In the genomic region with DNA sequence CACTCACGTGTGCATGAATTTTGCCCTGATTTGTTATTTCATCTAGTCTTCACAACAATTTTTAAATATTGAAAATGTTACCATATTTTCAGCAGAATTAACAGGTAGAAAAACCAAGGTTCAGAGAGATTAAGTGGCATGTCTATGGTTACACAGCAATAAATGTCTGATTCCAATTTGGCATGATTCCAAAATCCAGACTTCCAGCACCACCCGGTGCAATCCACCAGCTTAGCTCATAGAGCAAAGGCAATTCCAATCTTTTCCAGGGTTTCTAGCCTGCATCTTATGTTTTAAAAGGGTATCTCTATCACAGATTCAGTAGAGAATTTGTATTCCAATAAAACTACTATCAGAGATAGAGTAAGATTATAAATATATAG, we compare ENCODE assay signal across 19 cellular contexts.
"Had no signal": no experiment of that assay in that cellular context is flagged by ENCODE, and none has a peak within 500 bp of the region (broad histone marks: within the 10 kb centered on the region; RNA-seq: fewer than 3 reads in every experiment).

No MANE protein-coding gene starts in this region.

- ATAC-seq: natural killer cell treated with Interleukin-12 subunit alpha and Interleukin-12 subunit beta and Interleukin-15 and Interleukin-18, amount 100 ng/mL, for 72 hours; T-helper 17 cell had no signal

- H3K9me3 ChIP-seq: left ventricle myocardium inferior, prostate gland, right atrium auricular region, thyroid gland, upper lobe of right lung had no signal

- H3K4me1 ChIP-seq: prostate gland, right atrium auricular region, thyroid gland, upper lobe of right lung had no signal

- H3K27me3 ChIP-seq: right atrium auricular region, thyroid gland, upper lobe of right lung had no signal

- H3K36me3 ChIP-seq: left ventricle myocardium inferior, prostate gland, right atrium auricular region, thyroid gland, upper lobe of right lung had no signal

- H3K4me3 ChIP-seq: left ventricle myocardium inferior, prostate gland, right atrium auricular region, thyroid gland, upper lobe of right lung had no signal

- DNase-seq: activated CD4-positive, alpha-beta memory T cell treated with anti-CD3 and anti-CD28 coated beads, Interleukin-2, amount 10 ng/mL, durations not matched to agents 7 days and 5 days; activated CD4-positive, CD25-positive, alpha-beta regulatory T cell; activated gamma-delta T cell; aorta; central memory CD4-positive, alpha-beta T cell; effector CD8-positive, alpha-beta T cell; immature natural killer cell; left ventricle myocardium inferior; stimulated activated CD4-positive, alpha-beta T cell treated with anti-CD3 and anti-CD28 coated beads, Interleukin-12 subunit alpha, Interleukin-12 subunit beta, amount 100 ng/mL, for 4 hours; stimulated activated CD4-positive, alpha-beta T cell treated with anti-CD3 and anti-CD28 coated beads, Interleukin-4, amount 100 ng/mL, for 4 hours; stimulated activated naive CD8-positive, alpha-beta T cell treated with anti-CD3 and anti-CD28 coated beads, Interleukin-15, Interleukin-2, amounts not matched to agents 100 U/mL and 50 U/mL, for 24 hours; T-helper 17 cell; upper lobe of right lung had no signal

- H3K9me3 Mint-ChIP-seq: activated CD4-positive, alpha-beta memory T cell treated with anti-CD3 and anti-CD28 coated beads, Interleukin-2, amount 10 ng/mL, durations not matched to agents 7 days and 5 days; activated naive CD4-positive, alpha-beta T cell treated with anti-CD3 and anti-CD28 coated beads, Interleukin-2, amount 50 U/mL, for 24 hours; brain; natural killer cell treated with Interleukin-12 subunit alpha and Interleukin-12 subunit beta and Interleukin-15 and Interleukin-18, amount 100 ng/mL, for 72 hours had no signal

- H3K4me1 Mint-ChIP-seq: activated CD4-positive, alpha-beta memory T cell treated with anti-CD3 and anti-CD28 coated beads, Interleukin-2, amount 10 ng/mL, durations not matched to agents 7 days and 5 days; activated naive CD4-positive, alpha-beta T cell treated with anti-CD3 and anti-CD28 coated beads, Interleukin-2, amount 50 U/mL, for 24 hours; immature natural killer cell; T-helper 17 cell had no signal

- H3K4me3 Mint-ChIP-seq: activated CD4-positive, alpha-beta memory T cell treated with anti-CD3 and anti-CD28 coated beads, Interleukin-2, amount 10 ng/mL, durations not matched to agents 7 days and 5 days; activated naive CD4-positive, alpha-beta T cell treated with anti-CD3 and anti-CD28 coated beads, Interleukin-2, amount 50 U/mL, for 24 hours; immature natural killer cell; natural killer cell treated with Interleukin-12 subunit alpha and Interleukin-12 subunit beta and Interleukin-15 and Interleukin-18, amount 100 ng/mL, for 72 hours; T-helper 17 cell had no signal

- H3K36me3 Mint-ChIP-seq: activated naive CD4-positive, alpha-beta T cell treated with anti-CD3 and anti-CD28 coated beads, Interleukin-2, amount 50 U/mL, for 24 hours; brain; immature natural killer cell; natural killer cell treated with Interleukin-12 subunit alpha and Interleukin-12 subunit beta and Interleukin-15 and Interleukin-18, amount 100 ng/mL, for 72 hours had no signal

- H3K27ac Mint-ChIP-seq: activated CD4-positive, alpha-beta memory T cell treated with anti-CD3 and anti-CD28 coated beads, Interleukin-2, amount 10 ng/mL, durations not matched to agents 7 days and 5 days; activated naive CD4-positive, alpha-beta T cell treated with anti-CD3 and anti-CD28 coated beads, Interleukin-2, amount 50 U/mL, for 24 hours; immature natural killer cell; natural killer cell treated with Interleukin-12 subunit alpha and Interleukin-12 subunit beta and Interleukin-15 and Interleukin-18, amount 100 ng/mL, for 72 hours; T-helper 17 cell had no signal

- H3K27ac ChIP-seq: left ventricle myocardium inferior, prostate gland, right atrium auricular region, thyroid gland, upper lobe of right lung had no signal
